Comparison of ENCODE assay signal across 14 cellular contexts in genomic region chr2:171142398-171142797, GRCh38.
"Had no signal": no experiment of that assay in that cellular context is flagged by ENCODE, and none has a peak within 500 bp of the region (broad histone marks: within the 10 kb centered on the region; RNA-seq: fewer than 3 reads in every experiment).

No MANE protein-coding gene starts in this region.

- H3K4me3 ChIP-seq: adrenal gland, cardiac muscle cell, esophagus muscularis mucosa, pancreas, sigmoid colon, spleen, stomach, testis, upper lobe of left lung had no signal

- H3K27me3 ChIP-seq: adrenal gland, cardiac muscle cell, esophagus muscularis mucosa, pancreas, sigmoid colon, spleen, stomach, testis, upper lobe of left lung had no signal

- H3K4me3 Mint-ChIP-seq: T-helper 2 cell treated with Interferon-gamma antibody and Interleukin-4, amounts not matched to agents 5 μg/mL and 100 μg/mL, for 36 hours had no signal

- DNase-seq: activated naive CD4-positive, alpha-beta T cell treated with anti-CD3 and anti-CD28 coated beads, Interleukin-2, amount 50 U/mL, for 16 hours; activated T-cell treated with anti-CD3 and anti-CD28 coated beads for 4 hours; adrenal gland; hypothalamus; mesendoderm; pancreas; sigmoid colon; spleen; stomach; testis; upper lobe of left lung had no signal

- H3K9me3 ChIP-seq: adrenal gland, esophagus muscularis mucosa, pancreas, sigmoid colon, spleen, stomach, testis, upper lobe of left lung had no signal

- H3K9me3 Mint-ChIP-seq: T-helper 2 cell treated with Interferon-gamma antibody and Interleukin-4, amounts not matched to agents 5 μg/mL and 100 μg/mL, for 36 hours had no signal

- H3K36me3 ChIP-seq: adrenal gland, cardiac muscle cell, esophagus muscularis mucosa, pancreas, sigmoid colon, spleen, stomach, upper lobe of left lung had no signal

- H3K27ac ChIP-seq: adrenal gland, cardiac muscle cell, esophagus muscularis mucosa, pancreas, spleen, upper lobe of left lung had no signal

- H3K27ac Mint-ChIP-seq: T-helper 2 cell treated with Interferon-gamma antibody and Interleukin-4, amounts not matched to agents 5 μg/mL and 100 μg/mL, for 36 hours had no signal

- ATAC-seq: pancreas had no signal
